8 cellular contexts compared by ENCODE assay signal in the genomic region with DNA sequence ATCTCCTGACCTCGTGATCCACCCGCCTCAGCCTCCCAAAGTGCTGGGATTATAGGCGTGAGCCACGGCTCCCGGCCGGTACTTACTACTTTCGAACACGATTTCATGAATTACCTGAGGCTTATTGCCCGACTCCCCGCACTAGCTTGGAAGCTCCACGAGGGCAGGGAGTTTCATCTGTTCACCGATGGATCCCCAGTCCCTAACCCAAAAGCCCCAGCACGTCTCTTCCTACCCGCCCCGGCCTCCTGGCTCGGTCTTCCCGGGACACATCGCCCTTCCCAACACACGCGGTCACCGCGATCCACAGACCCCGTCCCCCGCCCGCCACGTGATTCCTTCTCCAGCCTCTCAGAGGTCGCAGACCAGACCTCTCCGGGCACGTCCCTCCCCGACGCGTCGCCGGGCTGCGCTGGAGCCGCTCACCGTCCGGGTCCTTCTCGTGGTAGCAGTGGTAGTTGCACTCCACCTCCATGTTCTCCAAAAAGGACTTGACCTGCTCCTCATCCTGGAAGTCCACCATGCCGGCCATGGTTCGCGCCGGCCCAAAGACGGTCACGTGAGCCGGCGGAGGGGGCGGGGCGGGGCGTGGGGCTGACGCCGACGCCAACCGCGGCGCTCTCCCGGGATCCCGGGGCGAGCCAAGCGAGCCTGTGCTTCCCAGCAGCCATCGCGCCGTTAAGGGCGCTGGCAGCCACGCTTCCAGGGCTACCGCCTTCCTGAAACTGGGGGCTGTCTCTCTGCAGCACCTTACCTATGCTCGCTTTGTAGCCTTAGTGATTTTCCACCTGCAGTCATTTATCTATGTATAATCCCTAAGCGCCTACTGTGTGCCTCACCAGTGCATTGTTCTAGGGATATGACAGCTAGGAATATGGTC. TPM values are rescaled to one million over a fixed set of nuclear protein-coding genes. Genes with fewer than 3 reads are reported as not detected.
DNase-seq lines count a peak whose midpoint lies in the region; ATAC-seq and TF ChIP-seq lines count a peak whose summit lies in the region.

A gene (minus strand): TSS at position 553 of the 880 bp plus-strand sequence. CDS start 21 bp downstream, at position 532.

- in situ Hi-C loops in astrocyte of the spinal cord (cut with HindIII; ENCODE audit: low sequenced_read_pairs): no loop called here

- DNase-seq in NCI-H2029 (lab: John Stamatoyannopoulos, UW) (peak; percentile 97), T1000 (lab: John Stamatoyannopoulos, UW) (peak; percentile 75), astrocyte of the spinal cord (ENCODE audit: low read depth, low spot score) (peak; percentile 87), hippocampal formation (lab: John Stamatoyannopoulos, UW) (peak; percentile 79 to 85), renal cortical epithelial cell (ENCODE audit: low read depth) (peak; percentile 45)

- no peak for TF ChIP-seq CTCF in astrocyte of the spinal cord (IDR thresholded peaks at IDR 0.05; ENCODE audit: low read depth, low read length)

- H3K4me3 ChIP-seq in GM08714 (ENCODE audit: low read length) (peak within 1 kb of the TSS; percentile 77), astrocyte of the spinal cord (ENCODE audit: low read depth, low read length) (peak within 1 kb of the TSS; percentile 85)

- ATAC-seq in HG02678 (IDR thresholded peaks at IDR 0.05; ENCODE audit: unreplicated experiment): peak; percentile 48
- no peak for ATAC-seq in GM21576 (IDR thresholded peaks at IDR 0.05; ENCODE audit: unreplicated experiment)

RNA-seq across cellular contexts. Expression of the gene that starts here (rescaled TPM):
- 20.5 and 20.9 TPM in 2 replicates for total RNA-seq in renal cortical epithelial cell

Comparison
In these comparisons a context has a peak if more than half of its experiments do, and no peak if none do; other contexts are left out.
1. DNase-seq: peak in every context shown above with its lines; median percentile 97 in NCI-H2029; 87 in astrocyte of the spinal cord; 82 in hippocampal formation; 75 in T1000; 45 in renal cortical epithelial cell.